33 cellular contexts compared by ENCODE assay signal in genomic region chr18:61852496-61852895, GRCh38. TPM values are rescaled to one million over a fixed set of nuclear protein-coding genes. Genes with fewer than 3 reads are reported as not detected.
DNase-seq lines count a peak whose midpoint lies in the region; ATAC-seq, FAIRE-seq and TF ChIP-seq lines count a peak whose summit lies in the region.
"Had no signal": no experiment of that assay in that cellular context is flagged by ENCODE, and none has a peak within 500 bp of the region (broad histone marks: within the 10 kb centered on the region; RNA-seq: fewer than 3 reads in every experiment).

No MANE protein-coding gene starts in this region.

- H2AFZ ChIP-seq in keratinocyte (ENCODE audit: control insufficient read depth, low read length), result no peak overlapping the region
- H2AFZ ChIP-seq: hepatocyte had no signal

- peak overlapping the region; percentile 68 for H3K27ac Mint-ChIP-seq in HFFc6
- no peak overlapping the region for H3K27ac Mint-ChIP-seq in stimulated activated naive CD8-positive, alpha-beta T cell treated with anti-CD3 and anti-CD28 coated beads, Interleukin-15, amount 100 ng/mL, for 72 hours
- H3K27ac Mint-ChIP-seq: activated CD4-positive, alpha-beta memory T cell treated with anti-CD3 and anti-CD28 coated beads for 36 hours; activated naive CD4-positive, alpha-beta T cell treated with anti-CD3 and anti-CD28 coated beads for 36 hours; activated T-helper 1 cell treated with anti-CD3 and anti-CD28 coated beads, Interleukin-12 subunit alpha, Interleukin-12 subunit beta, Interleukin-2, Interleukin-4 antibody, amounts not matched to agents 30 ng/mL and 10 ng/mL and 1 ng/mL, durations not matched to agents 14 hours and 24 hours and 36 hours; CD8-positive, alpha-beta memory T cell; effector memory CD8-positive, alpha-beta T cell; mesothelial cell of epicardium; naive B cell; T-helper 17 cell had no signal

- peak overlapping the region; percentile 4; the same call in 1 of the 2 replicates for H3K4me3 Mint-ChIP-seq in HFFc6
- no peak overlapping the region for H3K4me3 Mint-ChIP-seq in stimulated activated naive CD8-positive, alpha-beta T cell treated with anti-CD3 and anti-CD28 coated beads, Interleukin-15, amount 100 ng/mL, for 72 hours
- H3K4me3 Mint-ChIP-seq: activated CD4-positive, alpha-beta memory T cell treated with anti-CD3 and anti-CD28 coated beads for 36 hours; activated naive CD4-positive, alpha-beta T cell treated with anti-CD3 and anti-CD28 coated beads for 36 hours; activated T-helper 1 cell treated with anti-CD3 and anti-CD28 coated beads, Interleukin-12 subunit alpha, Interleukin-12 subunit beta, Interleukin-2, Interleukin-4 antibody, amounts not matched to agents 30 ng/mL and 10 ng/mL and 1 ng/mL, durations not matched to agents 14 hours and 24 hours and 36 hours; CD8-positive, alpha-beta memory T cell; effector memory CD8-positive, alpha-beta T cell; mesothelial cell of epicardium; naive B cell; T-helper 17 cell had no signal

- intact Hi-C loops in ascending aorta (cut with DNase I), result loop anchor here (2.0 kb wide), 1 partner anchor 40 kb away; the partner anchor contains the start of gene RNF152
- intact Hi-C loops in esophagus squamous epithelium (cut with DNase I), result no loop called here

- peaks cover 49% of the 10 kb centered on the region for H3K79me2 ChIP-seq in keratinocyte (ENCODE audit: control insufficient read depth, insufficient read depth, low read length)

- no peak for TF ChIP-seq POLR2A in esophagus squamous epithelium (IDR thresholded peaks at IDR 0.05)

- H3K4me1 ChIP-seq in ascending aorta (peaks cover 0 to 12% of the 10 kb centered on the region in 2 donors), keratinocyte (ENCODE audit: control insufficient read depth, extremely low read depth, insufficient read depth, low read length) (peaks cover 24% of the 10 kb centered on the region), esophagus squamous epithelium (no peaks in the 10 kb centered on the region)
- H3K4me1 ChIP-seq: transverse colon had no signal

- H3K36me3 ChIP-seq in ascending aorta (no peaks in the 10 kb centered on the region), keratinocyte (ENCODE audit: control insufficient read depth in 2 of 2, extremely low read depth in 1 of 2, insufficient read depth in 2 of 2, low read length in 2 of 2) (no peaks in the 10 kb centered on the region), esophagus squamous epithelium (no peaks in the 10 kb centered on the region)
- H3K36me3 ChIP-seq: adrenal gland, BE2C, esophagus muscularis mucosa, gastrocnemius medialis, transverse colon had no signal

- H3K36me3 Mint-ChIP-seq in HFFc6 (ENCODE audit: low read depth), result peaks cover 29% of the 10 kb centered on the region
- H3K36me3 Mint-ChIP-seq: activated CD4-positive, alpha-beta memory T cell treated with anti-CD3 and anti-CD28 coated beads for 36 hours; mesothelial cell of epicardium; naive B cell had no signal

- no peaks in the 10 kb centered on the region for H3K9me3 Mint-ChIP-seq in HFFc6
- H3K9me3 Mint-ChIP-seq in stimulated activated naive CD8-positive, alpha-beta T cell treated with anti-CD3 and anti-CD28 coated beads, Interleukin-15, amount 100 ng/mL, for 72 hours, result no peaks in the 10 kb centered on the region
- H3K9me3 Mint-ChIP-seq: activated CD4-positive, alpha-beta memory T cell treated with anti-CD3 and anti-CD28 coated beads for 36 hours; activated naive CD4-positive, alpha-beta T cell treated with anti-CD3 and anti-CD28 coated beads for 36 hours; activated T-helper 1 cell treated with anti-CD3 and anti-CD28 coated beads, Interleukin-12 subunit alpha, Interleukin-12 subunit beta, Interleukin-2, Interleukin-4 antibody, amounts not matched to agents 30 ng/mL and 10 ng/mL and 1 ng/mL, durations not matched to agents 14 hours and 24 hours and 36 hours; CD8-positive, alpha-beta memory T cell; effector memory CD8-positive, alpha-beta T cell; mesothelial cell of epicardium; naive B cell had no signal

- no peaks in the 10 kb centered on the region for H3K9me1 ChIP-seq in keratinocyte (ENCODE audit: control insufficient read depth, extremely low read depth, insufficient read depth, low read length)

- no peaks in the 10 kb centered on the region; the same call in 1 of the 2 replicates for H3K27me3 Mint-ChIP-seq in HFFc6 (ENCODE audit: insufficient read depth)
- H3K27me3 Mint-ChIP-seq in stimulated activated naive CD8-positive, alpha-beta T cell treated with anti-CD3 and anti-CD28 coated beads, Interleukin-15, amount 100 ng/mL, for 72 hours, result peaks cover 23% of the 10 kb centered on the region

- H4K20me1 ChIP-seq in keratinocyte (ENCODE audit: control insufficient read depth, extremely low read depth, insufficient read depth, low read length), result no peaks in the 10 kb centered on the region

- H3K4me2 ChIP-seq in keratinocyte (ENCODE audit: control insufficient read depth, extremely low read depth, insufficient read depth, low read depth, low read length), result peak overlapping the region; percentile 46
- H3K4me2 ChIP-seq: hepatocyte had no signal

- no peak for DNase-seq in D721Med (ENCODE audit: insufficient read length, low spot score)
- no peak for DNase-seq in HFFc6
- DNase-seq in ascending aorta (ENCODE audit: low spot score in 2 of 2), result no peak
- DNase-seq in keratinocyte (ENCODE audit: low read depth, low spot score), result peak; percentile 28
- no peak for DNase-seq in esophagus squamous epithelium (lab: John Stamatoyannopoulos, UW)
- DNase-seq in stimulated activated naive CD8-positive, alpha-beta T cell treated with anti-CD3 and anti-CD28 coated beads, Interleukin-15, amount 100 ng/mL, for 72 hours, result no peak
- DNase-seq in D341Med (ENCODE audit: low spot score), result no peak
- DNase-seq in NCI-H526 (lab: John Stamatoyannopoulos, UW), result no peak
- DNase-seq: activated CD4-positive, alpha-beta memory T cell treated with anti-CD3 and anti-CD28 coated beads for 36 hours; activated CD4-positive, CD25-positive, alpha-beta regulatory T cell treated with anti-CD3 and anti-CD28 coated beads, Interleukin-2, amount 50 U/mL, for 72 hours; activated CD8-positive, alpha-beta memory T cell treated with anti-CD3 and anti-CD28 coated beads, Interleukin-2, amount 50 U/mL, for 4 hours; activated naive CD4-positive, alpha-beta T cell treated with anti-CD3 and anti-CD28 coated beads for 36 hours; adrenal gland; BE2C; CD8-positive, alpha-beta memory T cell; cortex of kidney; DMS79; effector memory CD8-positive, alpha-beta T cell; gastrocnemius medialis; left ventricle myocardium superior; naive B cell; NCI-H1092; NCI-H187 treated with DMSO at 0.1 percent for 48 hours; NCI-H2171 treated with DMSO at 0.1 percent for 48 hours; NCI-H510A treated with DMSO at 0.1 percent for 48 hours; T-helper 17 cell; transverse colon had no signal

- no peak overlapping the region for H3K9ac ChIP-seq in keratinocyte (ENCODE audit: control insufficient read depth, extremely low read depth, insufficient read depth, low read length)

- TF ChIP-seq CTCF in D721Med (IDR thresholded peaks at IDR 0.05; ENCODE audit: insufficient read depth, missing control alignments) (no peak), HFFc6 (IDR thresholded peaks at IDR 0.05) (no peak), ascending aorta (IDR thresholded peaks at IDR 0.05) (no peak), keratinocyte (optimal IDR thresholded peaks at IDR 0.05 in 1 of 3, IDR thresholded peaks at IDR 0.05 in 1 of 3, conservative IDR thresholded peaks at IDR 0.05 in 1 of 3; ENCODE audit: extremely low read depth in 1 of 3, insufficient read depth in 2 of 3, low read length in 3 of 3) (no peak), esophagus squamous epithelium (IDR thresholded peaks at IDR 0.05) (no peak)

- no peak for ATAC-seq in stimulated activated naive CD8-positive, alpha-beta T cell treated with anti-CD3 and anti-CD28 coated beads, Interleukin-15, amount 100 ng/mL, for 72 hours
- ATAC-seq: effector memory CD8-positive, alpha-beta T cell; gastrocnemius medialis; Panc1; T-helper 17 cell had no signal

- 29 to 44% methylated on average over 1 of the region's 1 CpG for WGBS in esophagus squamous epithelium, 2 donors

- H3K4me3 ChIP-seq in ascending aorta (no peak overlapping the region), keratinocyte (ENCODE audit: control insufficient read depth in 2 of 3, extremely low read depth in 1 of 3, insufficient read depth in 2 of 3, low read depth in 1 of 3, low read length in 3 of 3) (peak overlapping the region in 1 of 3 experiments; percentile 27), esophagus squamous epithelium (no peak overlapping the region)
- H3K4me3 ChIP-seq: adrenal gland, esophagus muscularis mucosa, gastrocnemius medialis, hepatocyte, transverse colon had no signal

- H3K9me3 ChIP-seq in ascending aorta (no peaks in the 10 kb centered on the region), keratinocyte (ENCODE audit: control insufficient read depth, low read depth, low read length) (no peaks in the 10 kb centered on the region), esophagus squamous epithelium (no peaks in the 10 kb centered on the region)
- H3K9me3 ChIP-seq: adrenal gland, BE2C, esophagus muscularis mucosa, gastrocnemius medialis, transverse colon had no signal

- H3K27ac ChIP-seq in ascending aorta, result peak overlapping the region; percentile 31 to 67
- peak overlapping the region; percentile 31 for H3K27ac ChIP-seq in keratinocyte (ENCODE audit: control insufficient read depth, insufficient read depth, low read length)
- no peak overlapping the region for H3K27ac ChIP-seq in esophagus squamous epithelium
- H3K27ac ChIP-seq: adrenal gland, esophagus muscularis mucosa, gastrocnemius medialis, hepatocyte, HL-60, transverse colon had no signal

- FAIRE-seq in D721Med (lab: Jason Lieb, UNC) (peak; percentile 88), keratinocyte (lab: Jason Lieb, UNC) (peak; percentile 87)

- H3K27me3 ChIP-seq in ascending aorta (no peaks in the 10 kb centered on the region), keratinocyte (ENCODE audit: control insufficient read depth, extremely low read depth, insufficient read depth, low read length) (no peaks in the 10 kb centered on the region), esophagus squamous epithelium (no peaks in the 10 kb centered on the region)
- H3K27me3 ChIP-seq: adrenal gland, BE2C, esophagus muscularis mucosa, gastrocnemius medialis, hepatocyte, transverse colon had no signal

- dilution Hi-C loops in keratinocyte (cut with MboI; ENCODE audit: extremely low pct_ligation_motif_present, low sequenced_read_pairs), result no loop called here

- peaks cover 80% of the 10 kb centered on the region for H3K4me1 Mint-ChIP-seq in HFFc6 (ENCODE audit: low read depth)
- H3K4me1 Mint-ChIP-seq in stimulated activated naive CD8-positive, alpha-beta T cell treated with anti-CD3 and anti-CD28 coated beads, Interleukin-15, amount 100 ng/mL, for 72 hours, result no peaks in the 10 kb centered on the region
- H3K4me1 Mint-ChIP-seq: naive B cell, T-helper 17 cell had no signal

RNA-seq across cellular contexts. Expression of gene RNF152, which starts 40.3 kb away (rescaled TPM):
- total RNA-seq in HFFc6 (2021; fragmentation: NEBNext Ultra II Directional; extraction: Animal tissue kit (Norgen Biotek cat#: 25700)), result 10 to 100 TPM; 44.3 to 68.4 (median 50.2) TPM
- total RNA-seq in ascending aorta, result 9.6 TPM
- 10.1 to 29.9 TPM (median 12.6 TPM) in 3 replicates for polyA plus RNA-seq in keratinocyte
- polyA plus RNA-seq in keratinocyte (2011; ENCODE audit: low read depth), result 6.9 TPM
- 11.0 and 11.8 TPM in 2 replicates for polyA plus RNA-seq in keratinocyte (2011; cell fraction: cytosol; rRNA removed)
- polyA plus RNA-seq in keratinocyte (2011; cell fraction: nucleus; rRNA removed), result 29.0 TPM in 2 replicates
- 9.4 and 11.9 TPM in 2 replicates for polyA plus RNA-seq in keratinocyte (2012; ENCODE audit: low replicate concordance)
- polyA minus RNA-seq in keratinocyte, result 52.0 to 245 TPM (median 102 TPM) in 3 replicates
- 75.4 TPM for polyA minus RNA-seq in keratinocyte (2011; cell fraction: cytosol; rRNA and poly(A)+ RNA removed)
- 104 and 146 TPM in 2 replicates for polyA minus RNA-seq in keratinocyte (2011; cell fraction: nucleus; rRNA and poly(A)+ RNA removed)
- 10 to 100 TPM in 2 of 4 donors, 1 to 10 TPM in 2; 6.8 to 23.1 (median 15.9) TPM for total RNA-seq in esophagus squamous epithelium
- polyA plus RNA-seq: CD8-positive, alpha-beta memory T cell had no signal

Comparison
In these comparisons a context has a peak if more than half of its experiments do, and no peak if none do; other contexts are left out.
1. H3K27ac ChIP-seq: peak in ascending aorta (2 of 2) and keratinocyte (single experiment); none in esophagus squamous epithelium (0 of 4).